Comparison of ENCODE assay signal across 9 cellular contexts in the genomic region with DNA sequence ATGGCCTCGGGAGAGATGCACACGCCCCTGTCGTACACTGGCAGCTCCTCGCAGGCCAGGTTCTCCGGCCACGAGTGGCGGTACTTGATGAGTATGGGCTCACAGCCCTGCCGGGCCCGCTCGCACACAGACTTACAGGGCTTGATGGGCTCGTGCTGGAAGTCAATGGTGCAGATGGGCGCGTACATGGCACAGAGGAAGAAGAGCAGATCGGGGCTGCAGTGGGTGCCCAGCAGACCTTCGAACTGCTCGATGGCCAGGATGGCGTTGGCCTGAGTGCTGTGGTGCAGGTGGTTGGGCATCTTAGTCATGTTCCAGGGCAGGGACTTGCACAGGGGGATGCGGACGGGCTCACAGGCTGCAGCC. TPM values are rescaled to one million over a fixed set of nuclear protein-coding genes. Genes with fewer than 3 reads are reported as not detected.
DNase-seq lines count a peak whose midpoint lies in the region; ATAC-seq, FAIRE-seq and TF ChIP-seq lines count a peak whose summit lies in the region.
"Had no signal": no experiment of that assay in that cellular context is flagged by ENCODE, and none has a peak within 500 bp of the region (broad histone marks: within the 10 kb centered on the region; RNA-seq: fewer than 3 reads in every experiment).

No MANE protein-coding gene starts in this region.

- H3K27ac ChIP-seq in endothelial cell of umbilical vein (ENCODE audit: insufficient read depth, low read depth, low read length): no peak overlapping the region
- H3K27ac ChIP-seq: neutrophil had no signal

- no peak for FAIRE-seq in endothelial cell of umbilical vein (lab: Jason Lieb, UNC)

- H3K36me3 Mint-ChIP-seq in naive thymus-derived CD8-positive, alpha-beta T cell: peaks cover 0 to 6% (median 2%) of the 10 kb centered on the region in 3 donors

- BruUV-seq in endothelial cell of umbilical vein (replicated peaks; lab: Mats Ljungman, UMichigan): no TSS peak

- peak overlapping the region in 9 of 10 donors; percentile 51 to 88 (median 67) for H3K4me3 Mint-ChIP-seq in naive thymus-derived CD8-positive, alpha-beta T cell

- CTCF ChIA-PET in endothelial cell of umbilical vein (lab: Charles Lee): interaction anchor here (1.4 to 2.1 kb wide), 3 partner anchors 12 to 33 kb away, joined by 3 to 7 read pairs (median 4); no protein-coding TSS in a partner anchor

- H3K4me2 ChIP-seq in endothelial cell of umbilical vein (ENCODE audit: insufficient read depth, low read length): peak overlapping the region; percentile 95

- H3K9ac ChIP-seq in endothelial cell of umbilical vein (replicated peaks; ENCODE audit: extremely low read depth, insufficient read depth, low read length): no peak overlapping the region

- no peaks in the 10 kb centered on the region for H3K9me1 ChIP-seq in endothelial cell of umbilical vein (replicated peaks; ENCODE audit: control insufficient read depth, extremely low read depth, insufficient read depth, low read length)

- H3K27me3 Mint-ChIP-seq in naive thymus-derived CD8-positive, alpha-beta T cell: peaks cover 25 to 85% (median 57%) of the 10 kb centered on the region in 5 donors

- no peak for TF ChIP-seq CTCF in endothelial cell of umbilical vein (IDR thresholded peaks at IDR 0.05; ENCODE audit: extremely low read depth in 1 of 2, insufficient read depth in 1 of 2, low read depth in 1 of 2, low read length in 2 of 2)

- POLR2A ChIA-PET in endothelial cell of umbilical vein (lab: Charles Lee): no interaction called here
- POLR2A ChIA-PET in naive thymus-derived CD8-positive, alpha-beta T cell (lab: Charles Lee): no interaction called here

- ATAC-seq in naive thymus-derived CD8-positive, alpha-beta T cell: peak in 1 of 2 donors; percentile 8
- ATAC-seq in GM18907 (IDR thresholded peaks at IDR 0.05; ENCODE audit: unreplicated experiment) (no peak), HG03565 (IDR thresholded peaks at IDR 0.05; ENCODE audit: unreplicated experiment) (no peak), HG03159 (IDR thresholded peaks at IDR 0.05; ENCODE audit: unreplicated experiment) (no peak)

- peak; percentile 14 for DNase-seq in AG08396 (ENCODE audit: low spot score)
- DNase-seq in MG63: no peak
- DNase-seq in endothelial cell of umbilical vein (ENCODE audit: low read depth, low spot score): no peak
- no peak for DNase-seq in naive thymus-derived CD8-positive, alpha-beta T cell
- DNase-seq in activated CD4-positive, CD25-positive, alpha-beta regulatory T cell treated with anti-CD3 and anti-CD28 coated beads, Interleukin-2, amount 50 U/mL, for 72 hours: no peak

- H3K9me3 ChIP-seq in MG63: no peaks in the 10 kb centered on the region
- H3K9me3 ChIP-seq in endothelial cell of umbilical vein (replicated peaks; ENCODE audit: control insufficient read depth, insufficient read depth, low read length): no peaks in the 10 kb centered on the region
- H3K9me3 ChIP-seq: neutrophil had no signal

- H3K4me3 ChIP-seq in MG63: peak overlapping the region; percentile 39
- H3K4me3 ChIP-seq in endothelial cell of umbilical vein (replicated peaks in 1 of 3; ENCODE audit: insufficient read depth in 1 of 3, low read depth in 1 of 3, low read length in 3 of 3): peak overlapping the region in 1 of 3 experiments; percentile 31

- no peaks in the 10 kb centered on the region for H3K36me3 ChIP-seq in MG63
- no peaks in the 10 kb centered on the region for H3K36me3 ChIP-seq in endothelial cell of umbilical vein (ENCODE audit: control insufficient read depth in 2 of 2, extremely low read depth in 1 of 2, insufficient read depth in 2 of 2, low read length in 2 of 2)
- H3K36me3 ChIP-seq: neutrophil had no signal

- TF ChIP-seq POLR2A in endothelial cell of umbilical vein (IDR thresholded peaks at IDR 0.05; ENCODE audit: low read depth, low read length): no peak

- H3K27ac Mint-ChIP-seq in naive thymus-derived CD8-positive, alpha-beta T cell: no peak overlapping the region

- peaks cover 0 to 2% (median 0%) of the 10 kb centered on the region in 9 donors for H3K9me3 Mint-ChIP-seq in naive thymus-derived CD8-positive, alpha-beta T cell

- peaks cover 10 to 28% (median 19%) of the 10 kb centered on the region in 4 donors for H3K4me1 Mint-ChIP-seq in naive thymus-derived CD8-positive, alpha-beta T cell

- intact Hi-C loops in endothelial cell of umbilical vein (cut with micrococcal nuclease): loop anchor here (5.0 kb wide), 2 partner anchors 74 to 99 kb away; no protein-coding TSS in a partner anchor

- H2AFZ ChIP-seq in endothelial cell of umbilical vein (ENCODE audit: low read depth, low read length): peak overlapping the region; percentile 90

- H3K79me2 ChIP-seq in endothelial cell of umbilical vein (ENCODE audit: control insufficient read depth, insufficient read depth, low read length): no peaks in the 10 kb centered on the region

- peaks cover 11% of the 10 kb centered on the region for H3K4me1 ChIP-seq in endothelial cell of umbilical vein (ENCODE audit: control insufficient read depth, extremely low read depth, insufficient read depth, low read length)

- no peaks in the 10 kb centered on the region for H3K27me3 ChIP-seq in MG63
- H3K27me3 ChIP-seq in endothelial cell of umbilical vein (ENCODE audit: control insufficient read depth in 2 of 2, insufficient read depth in 2 of 2, low read length in 2 of 2): peaks cover 8 to 13% of the 10 kb centered on the region in 2 experiments

- no peaks in the 10 kb centered on the region for H4K20me1 ChIP-seq in endothelial cell of umbilical vein (replicated peaks; ENCODE audit: control insufficient read depth, extremely low read depth, insufficient read depth, low read length)

- dilution Hi-C loops in endothelial cell of umbilical vein (cut with MboI; ENCODE audit: extremely low pct_ligation_motif_present, low sequenced_read_pairs): no loop called here

TF ChIP-seq in endothelial cell of umbilical vein, 7 proteins besides CTCF, POLR2A, EP300 and RAD21:
- TF ChIP-seq FOS (IDR thresholded peaks at IDR 0.05; ENCODE audit: borderline replicate concordance, insufficient read depth, low read length) (no peak), EZH2 (IDR thresholded peaks at IDR 0.05; ENCODE audit: borderline replicate concordance, low read depth, low read length, severe bottlenecking) (peak; percentile 38)

RNA-seq across cellular contexts. Expression of a gene that starts 0.4 kb away (rescaled TPM):
- total RNA-seq in MG63 (2014; rRNA removed; shearing (Covaris generic); ENCODE audit: low replicate concordance): not detected in 2 replicates
- 0.09 TPM in 1 of 2 replicates, not detected in the other for total RNA-seq in endothelial cell of umbilical vein
- polyA plus RNA-seq in endothelial cell of umbilical vein: 0.03 and 0.04 TPM in 2 replicates
- 0.03 and 0.08 TPM in 2 replicates for polyA plus RNA-seq in endothelial cell of umbilical vein (2011; cell fraction: cytosol; rRNA removed)
- polyA plus RNA-seq in endothelial cell of umbilical vein (2011; cell fraction: nucleus; rRNA removed): 0.08 and 0.11 TPM in 2 replicates
- polyA plus RNA-seq in endothelial cell of umbilical vein (2012): not detected in 2 replicates
- polyA minus RNA-seq in endothelial cell of umbilical vein: not detected in 2 replicates
- polyA minus RNA-seq in endothelial cell of umbilical vein (2011; cell fraction: cytosol; rRNA and poly(A)+ RNA removed): not detected
- 0.14 TPM in 1 of 2 replicates, not detected in the other for polyA minus RNA-seq in endothelial cell of umbilical vein (2011; cell fraction: nucleus; rRNA and poly(A)+ RNA removed)
- not detected for total RNA-seq in naive thymus-derived CD8-positive, alpha-beta T cell
- not detected for polyA plus RNA-seq in naive thymus-derived CD8-positive, alpha-beta T cell
